8 cellular contexts compared by ENCODE assay signal in the genomic region with DNA sequence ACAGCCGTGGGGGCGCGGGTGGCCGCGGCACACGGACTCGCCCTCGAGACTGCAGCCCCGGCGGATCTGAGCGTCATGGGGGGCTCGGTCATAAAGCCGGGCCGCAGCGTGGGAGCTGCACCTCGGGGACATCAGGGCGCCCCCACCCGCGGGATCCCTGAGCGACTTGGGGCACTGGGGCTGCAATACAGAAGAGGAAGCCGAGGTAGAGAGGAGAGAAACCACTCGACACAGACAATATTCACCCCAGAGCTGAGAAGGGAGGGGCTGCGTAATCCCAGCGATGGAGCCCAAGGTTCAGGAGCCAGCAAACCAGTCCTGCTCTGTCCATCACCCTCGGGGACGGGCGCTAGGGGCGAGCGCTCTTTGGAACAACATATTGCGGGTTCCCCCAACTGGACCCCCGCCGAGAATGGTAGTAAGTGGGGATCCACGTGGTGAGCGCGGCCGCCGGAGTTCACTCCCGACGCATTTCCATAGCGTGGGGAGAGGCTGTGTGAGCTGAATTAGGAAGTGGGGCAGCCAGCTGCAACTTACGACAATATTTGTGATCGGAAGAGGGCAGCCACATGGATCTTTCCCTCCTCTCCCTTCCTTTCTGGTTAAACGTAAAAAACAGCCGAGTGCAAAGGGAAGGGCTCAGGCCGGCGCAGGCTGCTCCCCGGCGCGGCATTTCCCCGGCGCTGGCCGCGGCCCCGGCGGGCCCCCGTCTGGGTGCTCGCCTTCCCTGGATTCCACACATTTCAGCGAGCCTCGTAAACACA. TPM values are rescaled to one million over a fixed set of nuclear protein-coding genes. Genes with fewer than 3 reads are reported as not detected.
DNase-seq lines count a peak whose midpoint lies in the region; TF ChIP-seq lines count a peak whose summit lies in the region.

No MANE protein-coding gene starts in this region.

- H3K4me3 ChIP-seq in SJCRH30 (peak overlapping the region; percentile 86), spleen (peak overlapping the region; percentile 53 to 89 (median 70))

- no peaks in the 10 kb centered on the region for H3K9me3 ChIP-seq in SJCRH30 (replicated peaks)
- no peaks in the 10 kb centered on the region for H3K9me3 ChIP-seq in spleen

- H3K27me3 ChIP-seq in SJCRH30, result no peaks in the 10 kb centered on the region
- peaks cover 0 to 97% (median 37%) of the 10 kb centered on the region in 7 donors for H3K27me3 ChIP-seq in spleen (replicated peaks in 1 of 7)

- in situ Hi-C loops in T47D (cut with HindIII; ENCODE audit: low pct_unique_long_range_greater_than_20kb, low sequenced_read_pairs), result no loop called here

- WGBS in spleen, 5 donors, result 0 to 2% (median 1%) methylated on average over 52 to 59 of the region's 59 CpGs

- no peak for TF ChIP-seq POLR2A in spleen (IDR thresholded peaks at IDR 0.05)

- H3K4me1 Mint-ChIP-seq in T-helper 1 cell treated with Interleukin-12 subunit alpha and Interleukin-12 subunit beta and Interleukin-4 antibody, amounts not matched to agents 30 μg/mL and 1 μg/mL, for 36 hours (ENCODE audit: low read depth), result peaks cover 36% of the 10 kb centered on the region

- intact Hi-C loops in spleen (cut with DNase I; ENCODE audit: low total_unique reads), result no loop called here

- H3K4me1 ChIP-seq in SJCRH30, result peaks cover 3% of the 10 kb centered on the region; the same call in 1 of the 2 replicates
- peaks cover 18 to 69% (median 61%) of the 10 kb centered on the region in 6 donors for H3K4me1 ChIP-seq in spleen

- no peaks in the 10 kb centered on the region for H3K9me3 Mint-ChIP-seq in T-helper 1 cell treated with Interleukin-12 subunit alpha and Interleukin-12 subunit beta and Interleukin-4 antibody, amounts not matched to agents 30 μg/mL and 1 μg/mL, for 36 hours

- H3K27ac ChIP-seq in SJCRH30, result peak overlapping the region; percentile 96
- H3K27ac ChIP-seq in spleen, result peak overlapping the region; percentile 75 to 90 (median 86)

- H3K27ac Mint-ChIP-seq in T-helper 1 cell treated with Interleukin-12 subunit alpha and Interleukin-12 subunit beta and Interleukin-4 antibody, amounts not matched to agents 30 μg/mL and 1 μg/mL, for 36 hours, result peak overlapping the region; percentile 29

- H3K36me3 Mint-ChIP-seq in T-helper 1 cell treated with Interleukin-12 subunit alpha and Interleukin-12 subunit beta and Interleukin-4 antibody, amounts not matched to agents 30 μg/mL and 1 μg/mL, for 36 hours (ENCODE audit: low read depth), result peaks cover 3% of the 10 kb centered on the region

- H3K27me3 Mint-ChIP-seq in T-helper 1 cell treated with Interleukin-12 subunit alpha and Interleukin-12 subunit beta and Interleukin-4 antibody, amounts not matched to agents 30 μg/mL and 1 μg/mL, for 36 hours (ENCODE audit: low read depth), result peaks cover 75% of the 10 kb centered on the region

- no peak for TF ChIP-seq CTCF in spleen (IDR thresholded peaks at IDR 0.05 in 8 of 11, conservative IDR thresholded peaks at IDR 0.05 in 3 of 11)

- H3K36me3 ChIP-seq in SJCRH30, result peaks cover 9% of the 10 kb centered on the region
- H3K36me3 ChIP-seq in spleen, result no peaks in the 10 kb centered on the region

- peak overlapping the region; percentile 96 for H3K4me3 Mint-ChIP-seq in T-helper 1 cell treated with Interleukin-12 subunit alpha and Interleukin-12 subunit beta and Interleukin-4 antibody, amounts not matched to agents 30 μg/mL and 1 μg/mL, for 36 hours

- DNase-seq in T-helper 1 cell (no peak), HS-27A (ENCODE audit: low read depth) (peak; percentile 35), SJCRH30 (peak; percentile 69 to 77), T47D (ENCODE audit: low read depth in 1 of 2, low spot score in 1 of 2) (peak; percentile 43 to 63), islet precursor cell (peak; percentile 79), spleen (peak; percentile 88), cerebellar nuclear complex (lab: John Stamatoyannopoulos, UW) (no peak)

RNA-seq across cellular contexts. Expression of a gene that starts 9.9 kb away (rescaled TPM):
- total RNA-seq in SJCRH30 (2014; rRNA removed; shearing (Covaris generic)), result 35.2 and 39.2 TPM in 2 replicates
- 10 to 100 TPM; 10.8 to 32.1 (median 12.4) TPM for total RNA-seq in spleen
- 1 to 10 TPM in 2 of 3 donors, under 1 TPM in 1; 0.70 to 2.1 (median 1.5) TPM for polyA plus RNA-seq in spleen

Comparison
In these comparisons a context has a peak if more than half of its experiments do, and no peak if none do; other contexts are left out.
1. DNase-seq: peak in HS-27A (single experiment), SJCRH30 (2 of 2), T47D (2 of 2), islet precursor cell (single experiment) and spleen (single experiment); none in T-helper 1 cell (0 of 5) and cerebellar nuclear complex (0 of 2).